In the genomic region with DNA sequence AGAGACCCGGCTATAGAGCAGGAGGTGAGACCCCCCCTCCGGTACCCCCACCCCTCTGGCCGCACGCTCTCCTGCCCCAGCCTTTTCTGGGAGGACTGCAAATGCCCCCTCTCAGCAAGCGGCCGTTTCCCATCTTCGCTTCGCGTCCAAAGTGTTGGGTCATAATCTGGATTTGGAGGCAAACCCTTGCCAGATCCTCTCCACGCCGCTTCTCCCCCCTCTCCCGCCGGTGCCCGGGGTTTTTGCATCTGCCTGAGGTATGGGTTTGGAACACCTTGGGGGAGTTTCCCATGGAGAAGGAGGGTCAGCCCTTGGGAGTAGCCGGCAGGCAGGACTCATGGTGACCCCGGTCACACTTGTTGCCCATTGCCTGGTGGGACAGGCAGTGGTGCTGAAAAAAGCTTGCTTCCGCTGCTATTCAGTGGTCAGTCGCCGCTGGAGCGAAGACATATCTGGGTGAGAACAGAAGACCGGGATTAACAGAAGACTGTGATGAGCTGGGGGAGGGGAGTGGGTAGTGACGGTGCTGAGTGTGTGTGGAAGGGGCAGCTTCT, we compare ENCODE assay signal across 8 cellular contexts. TPM values are rescaled to one million over a fixed set of nuclear protein-coding genes. Genes with fewer than 3 reads are reported as not detected.
A peak's percentile ranks its signal among the peaks of the same experiment; 100 is the strongest.
DNase-seq lines count a peak whose midpoint lies in the region; ATAC-seq, FAIRE-seq and TF ChIP-seq lines count a peak whose summit lies in the region.

No MANE protein-coding gene starts in this region.

- H3K4me1 Mint-ChIP-seq in activated naive CD8-positive, alpha-beta T cell (ENCODE audit: low read depth): peaks cover 13% of the 10 kb centered on the region
- H3K4me1 Mint-ChIP-seq in activated naive CD8-positive, alpha-beta T cell treated with anti-CD3 and anti-CD28 coated beads, Interleukin-2, amount 50 U/mL, for 24 hours: peaks cover 4% of the 10 kb centered on the region
- no peaks in the 10 kb centered on the region for H3K4me1 Mint-ChIP-seq in astrocyte (ENCODE audit: low read depth, unreplicated experiment)

- no peak for TF ChIP-seq EP300 in upper lobe of left lung (IDR thresholded peaks at IDR 0.05)

- DNase-seq in activated naive CD8-positive, alpha-beta T cell treated with anti-CD3 and anti-CD28 coated beads, Interleukin-2, amount 50 U/mL, for 24 hours: no peak
- DNase-seq in astrocyte (ENCODE audit: low read depth) (peak; percentile 41), left kidney (ENCODE audit: low read depth, low spot score) (peak; percentile 88), upper lobe of left lung (no peak), colonic mucosa (no peak)
- DNase-seq in activated effector memory CD4-positive, alpha-beta T cell treated with Interleukin-2 at 50 U/mL for 16 hours: no peak

- H3K9me3 ChIP-seq in astrocyte (ENCODE audit: insufficient read depth, low read depth, low read length) (no peaks in the 10 kb centered on the region), upper lobe of left lung (no peaks in the 10 kb centered on the region), colonic mucosa (no peaks in the 10 kb centered on the region)

- H3K9me3 Mint-ChIP-seq in activated naive CD8-positive, alpha-beta T cell (ENCODE audit: low read depth): no peaks in the 10 kb centered on the region
- H3K9me3 Mint-ChIP-seq in activated naive CD8-positive, alpha-beta T cell treated with anti-CD3 and anti-CD28 coated beads, Interleukin-2, amount 50 U/mL, for 24 hours: no peaks in the 10 kb centered on the region
- H3K9me3 Mint-ChIP-seq in astrocyte (ENCODE audit: unreplicated experiment): peaks cover 3% of the 10 kb centered on the region

- H3K4me1 ChIP-seq in astrocyte (ENCODE audit: insufficient read depth, low read length) (peaks cover 9% of the 10 kb centered on the region), upper lobe of left lung (peaks cover 0 to 21% (median 10%) of the 10 kb centered on the region in 4 donors), colonic mucosa (no peaks in the 10 kb centered on the region)

- no peaks in the 10 kb centered on the region for H3K79me2 ChIP-seq in astrocyte (ENCODE audit: insufficient read depth, low read length)

- TF ChIP-seq POLR2A in upper lobe of left lung (IDR thresholded peaks at IDR 0.05): no peak

- H3K9ac ChIP-seq in astrocyte (ENCODE audit: low read length) (peak overlapping the region; percentile 73), colonic mucosa (ENCODE audit: low read depth in 2 of 2, low read length in 2 of 2) (no peak overlapping the region)

- H3K4me2 ChIP-seq in astrocyte (ENCODE audit: low read length): peak overlapping the region; percentile 99

- 4 to 7% methylated on average over 16 to 22 of the region's 22 CpGs for WGBS in upper lobe of left lung, 2 donors

- peak overlapping the region; percentile 73 for H2AFZ ChIP-seq in astrocyte (ENCODE audit: low read depth, low read length)

- H3K4me3 Mint-ChIP-seq in activated naive CD8-positive, alpha-beta T cell: peak overlapping the region; percentile 68
- H3K4me3 Mint-ChIP-seq in activated naive CD8-positive, alpha-beta T cell treated with anti-CD3 and anti-CD28 coated beads, Interleukin-2, amount 50 U/mL, for 24 hours: no peak overlapping the region
- peak overlapping the region; percentile 79 for H3K4me3 Mint-ChIP-seq in astrocyte (ENCODE audit: unreplicated experiment)

- no peak for ATAC-seq in activated naive CD8-positive, alpha-beta T cell treated with anti-CD3 and anti-CD28 coated beads, Interleukin-2, amount 50 U/mL, for 24 hours
- ATAC-seq in upper lobe of left lung (ENCODE audit: low FRiP score in 2 of 2) (peak in 1 of 2 donors; percentile 37), HG02798 (IDR thresholded peaks at IDR 0.05; ENCODE audit: poor library complexity, unreplicated experiment) (no peak)

- peaks cover 52% of the 10 kb centered on the region for H3K27me3 Mint-ChIP-seq in activated naive CD8-positive, alpha-beta T cell
- peaks cover 64% of the 10 kb centered on the region for H3K27me3 Mint-ChIP-seq in activated naive CD8-positive, alpha-beta T cell treated with anti-CD3 and anti-CD28 coated beads, Interleukin-2, amount 50 U/mL, for 24 hours
- H3K27me3 Mint-ChIP-seq in astrocyte (ENCODE audit: low read depth, unreplicated experiment): peaks cover 72% of the 10 kb centered on the region

- H3K36me3 ChIP-seq in astrocyte (ENCODE audit: insufficient read depth, low read length) (no peaks in the 10 kb centered on the region), upper lobe of left lung (no peaks in the 10 kb centered on the region), colonic mucosa (no peaks in the 10 kb centered on the region)

- H3K4me3 ChIP-seq in astrocyte (ENCODE audit: insufficient read depth, low read depth, low read length) (peak overlapping the region; percentile 77), upper lobe of left lung (peak overlapping the region in 3 of 4 donors; percentile 30 to 45 (median 32)), colonic mucosa (no peak overlapping the region)

- intact Hi-C loops in colonic mucosa (cut with DNase I): no loop called here

- H3K27me3 ChIP-seq in astrocyte (ENCODE audit: insufficient read depth, low read length) (no peaks in the 10 kb centered on the region), upper lobe of left lung (peaks cover 0 to 19% (median 9%) of the 10 kb centered on the region in 4 donors), colonic mucosa (peaks cover 24% of the 10 kb centered on the region)

- H3K27ac ChIP-seq in astrocyte (ENCODE audit: low read depth, low read length) (no peak overlapping the region), upper lobe of left lung (no peak overlapping the region), colonic mucosa (no peak overlapping the region)

- no peaks in the 10 kb centered on the region for H4K20me1 ChIP-seq in astrocyte (ENCODE audit: insufficient read depth, low read length)

- no peak for FAIRE-seq in astrocyte (lab: Jason Lieb, UNC)

- TF ChIP-seq CTCF in astrocyte (IDR thresholded peaks at IDR 0.05; ENCODE audit: insufficient read depth, low read depth, low read length) (no peak), upper lobe of left lung (IDR thresholded peaks at IDR 0.05) (no peak), colonic mucosa (IDR thresholded peaks at IDR 0.05) (no peak)

- no peaks in the 10 kb centered on the region for H3K36me3 Mint-ChIP-seq in activated naive CD8-positive, alpha-beta T cell
- H3K36me3 Mint-ChIP-seq in activated naive CD8-positive, alpha-beta T cell treated with anti-CD3 and anti-CD28 coated beads, Interleukin-2, amount 50 U/mL, for 24 hours (ENCODE audit: low read depth): no peaks in the 10 kb centered on the region
- H3K36me3 Mint-ChIP-seq in astrocyte (ENCODE audit: low read depth, unreplicated experiment): peaks cover 2% of the 10 kb centered on the region

- H3K27ac Mint-ChIP-seq in activated naive CD8-positive, alpha-beta T cell: no peak overlapping the region
- no peak overlapping the region for H3K27ac Mint-ChIP-seq in activated naive CD8-positive, alpha-beta T cell treated with anti-CD3 and anti-CD28 coated beads, Interleukin-2, amount 50 U/mL, for 24 hours
- H3K27ac Mint-ChIP-seq in astrocyte (ENCODE audit: unreplicated experiment): no peak overlapping the region

RNA-seq across cellular contexts. Expression of gene KCNK2, which starts 0.9 kb away (rescaled TPM):
- total RNA-seq in astrocyte (0.16 TPM in 1 of 2 replicates, not detected in the other), upper lobe of left lung (1 to 10 TPM in 1 of 6 donors, under 1 TPM in 3, not detected in 2; 0.20 to 2.4 (median 0.33) TPM), colonic mucosa (under 1 TPM; 0.17 to 0.56 TPM)

Comparison
In these comparisons a context has a peak if more than half of its experiments do, and no peak if none do; other contexts are left out.
1. DNase-seq: peak in astrocyte (single experiment) and left kidney (single experiment); none in activated naive CD8-positive, alpha-beta T cell treated with anti-CD3 and anti-CD28 coated beads, Interleukin-2, amount 50 U/mL, for 24 hours (single experiment), upper lobe of left lung (0 of 2), colonic mucosa (single experiment) and activated effector memory CD4-positive, alpha-beta T cell treated with Interleukin-2 at 50 U/mL for 16 hours (single experiment).